ENCODE assay signal across 8 cellular contexts in genomic region chr1:235080258-235080657, GRCh38. TPM values are rescaled to one million over a fixed set of nuclear protein-coding genes. Genes with fewer than 3 reads are reported as not detected.
DNase-seq lines count a peak whose midpoint lies in the region; ATAC-seq, FAIRE-seq and TF ChIP-seq lines count a peak whose summit lies in the region.
"Not testable (repeated sequence)": the region's sequence is repeated elsewhere in the genome, so short reads cannot be mapped to it uniquely, and the experiment has no call there.

No MANE protein-coding gene starts in this region.

- not testable (repeated sequence) for H4K20me1 ChIP-seq in PC-9 (ENCODE audit: insufficient read depth)

- H3K4me1 Mint-ChIP-seq in CD14-positive monocyte = peaks cover 25% of the 10 kb centered on the region
- H3K4me1 Mint-ChIP-seq in activated naive CD4-positive, alpha-beta T cell treated with anti-CD3 and anti-CD28 coated beads, Interleukin-2, amount 50 U/mL, for 24 hours = peaks cover 22% of the 10 kb centered on the region

- H3K27ac ChIP-seq in PC-9 (peak overlapping the region; percentile 100), epithelial cell of prostate (peak overlapping the region; percentile 87), left lung (peak overlapping the region; percentile 40 to 43), neutrophil (peak overlapping the region; percentile 69), small intestine (ENCODE audit: low read depth in 1 of 2, low read length in 1 of 2) (peak overlapping the region; percentile 92 to 94), uterus (peak overlapping the region; percentile 39 to 60)

- not testable (repeated sequence) for TF ChIP-seq POLR2A in uterus (IDR thresholded peaks at IDR 0.05)

- not testable (repeated sequence) for H3K9me3 ChIP-seq in PC-9 (ENCODE audit: insufficient read depth, low read depth); left lung; neutrophil; small intestine (ENCODE audit: control insufficient read depth, low read depth); uterus

- H3K4me3 Mint-ChIP-seq in CD14-positive monocyte = peak overlapping the region; percentile 30 to 35
- not testable (repeated sequence) for H3K4me3 Mint-ChIP-seq in activated naive CD4-positive, alpha-beta T cell treated with anti-CD3 and anti-CD28 coated beads, Interleukin-2, amount 50 U/mL, for 24 hours

- not testable (repeated sequence) for FAIRE-seq in small intestine (lab: Jason Lieb, UNC)

- not testable (repeated sequence) for H2AFZ ChIP-seq in PC-9

- POLR2A ChIA-PET in PC-9 (lab: Charles Lee; ENCODE audit: unreplicated experiment) = interaction anchor here (0.5 kb wide), 1 partner anchor 836 kb away, joined by 7 read pairs; no protein-coding TSS in a partner anchor

- ATAC-seq in left lung = not testable (repeated sequence)

- not testable (repeated sequence) for BruUV-seq in PC-9 (replicated peaks; lab: Mats Ljungman, UMichigan)

- CTCF ChIA-PET in PC-9 (lab: Charles Lee) = interaction anchor here (0.6 to 1.4 kb wide), 2 partner anchors 581 to 585 kb away, joined by 3 read pairs; no protein-coding TSS in a partner anchor

- 44 to 73% (median 64%) methylated on average over 5 of the region's 5 CpGs for WGBS in small intestine, 3 donors

- not testable (repeated sequence) for H3K9me3 Mint-ChIP-seq in CD14-positive monocyte; activated naive CD4-positive, alpha-beta T cell treated with anti-CD3 and anti-CD28 coated beads, Interleukin-2, amount 50 U/mL, for 24 hours

- not testable (repeated sequence) for H3K27me3 ChIP-seq in PC-9 (ENCODE audit: insufficient read depth, low read depth); left lung; neutrophil; small intestine (ENCODE audit: control insufficient read depth in 2 of 2, insufficient read depth in 2 of 2, low read length in 2 of 2); uterus

- H3K4me1 ChIP-seq in PC-9 (replicated peaks; ENCODE audit: insufficient read depth) (peaks cover 86% of the 10 kb centered on the region), left lung (peaks cover 33 to 90% of the 10 kb centered on the region in 2 donors), neutrophil (ENCODE audit: control insufficient read depth in 1 of 2, insufficient read depth in 1 of 2, low read depth in 1 of 2, low read length in 1 of 2) (peaks cover 73 to 82% of the 10 kb centered on the region in 2 experiments), uterus (peaks cover 13 to 14% of the 10 kb centered on the region in 2 donors)
- not testable (repeated sequence) for H3K4me1 ChIP-seq in small intestine (ENCODE audit: control insufficient read depth in 2 of 2, insufficient read depth in 1 of 2, low read depth in 1 of 2, low read length in 1 of 2)

- intact Hi-C loops in CD14-positive monocyte (cut with micrococcal nuclease) (loop anchor here (5.0 kb wide), 2 partner anchors 68 to 478 kb away; no protein-coding TSS in a partner anchor), PC-9 (cut with micrococcal nuclease; ENCODE audit: unreplicated experiment) (loop anchor here (5.0 kb wide), 1 partner anchor 968 kb away; no protein-coding TSS in a partner anchor), left lung (cut with DNase I) (loop anchor here (5.0 to 10.0 kb wide), 3 partner anchors 468 to 588 kb away; partner anchors contain the start of gene IRF2BP2 (in 1 of the 2))
- intact Hi-C loops in uterus (cut with DNase I; ENCODE audit: low total_unique reads) = not testable (repeated sequence)

- H3F3A ChIP-seq in PC-9 (ENCODE audit: insufficient read depth, low read depth) = peaks cover 78% of the 10 kb centered on the region

- peak overlapping the region in 3 of 7 donors; percentile 52 to 87 (median 87) for H3K27ac Mint-ChIP-seq in CD14-positive monocyte
- H3K27ac Mint-ChIP-seq in activated naive CD4-positive, alpha-beta T cell treated with anti-CD3 and anti-CD28 coated beads, Interleukin-2, amount 50 U/mL, for 24 hours = peak overlapping the region; percentile 85

- not testable (repeated sequence) for H3K27me3 Mint-ChIP-seq in CD14-positive monocyte (ENCODE audit: low read depth in 3 of 3); activated naive CD4-positive, alpha-beta T cell treated with anti-CD3 and anti-CD28 coated beads, Interleukin-2, amount 50 U/mL, for 24 hours

- not testable (repeated sequence) for H3K36me3 ChIP-seq in PC-9 (ENCODE audit: low read depth); left lung; neutrophil; small intestine (ENCODE audit: control insufficient read depth in 2 of 2, insufficient read depth in 2 of 2, low read length in 2 of 2); uterus

- not testable (repeated sequence) for H3K9me2 ChIP-seq in PC-9 (ENCODE audit: insufficient read depth)

- peak overlapping the region; percentile 29; the same call in 1 of the 2 replicates for H3K4me3 ChIP-seq in PC-9
- H3K4me3 ChIP-seq in left lung; neutrophil (ENCODE audit: low read depth in 1 of 2, low read length in 1 of 2); small intestine (ENCODE audit: low read depth in 1 of 2, low read length in 2 of 2); uterus: not testable (repeated sequence)

- H3K79me2 ChIP-seq in PC-9 (ENCODE audit: low read depth) = not testable (repeated sequence)

- H3K36me3 Mint-ChIP-seq in CD14-positive monocyte = peaks cover 0 to 16% of the 10 kb centered on the region in 2 donors
- H3K36me3 Mint-ChIP-seq in activated naive CD4-positive, alpha-beta T cell treated with anti-CD3 and anti-CD28 coated beads, Interleukin-2, amount 50 U/mL, for 24 hours = not testable (repeated sequence)

- not testable (repeated sequence) for TF ChIP-seq CTCF in CD14-positive monocyte (IDR thresholded peaks at IDR 0.05); PC-9 (conservative IDR thresholded peaks at IDR 0.05); left lung (IDR thresholded peaks at IDR 0.05); neutrophil (IDR thresholded peaks at IDR 0.05); uterus (IDR thresholded peaks at IDR 0.05)

- not testable (repeated sequence) for DNase-seq in CD14-positive monocyte (ENCODE audit: low spot score); PC-9; epithelial cell of prostate (ENCODE audit: low read depth, low spot score); left lung; small intestine; uterus

- peak overlapping the region; percentile 71 for H3K4me2 ChIP-seq in PC-9

RNA-seq across cellular contexts. Expression of gene TOMM20, which starts 48.4 kb away (rescaled TPM):
- polyA plus RNA-seq in CD14-positive monocyte = 10 to 100 TPM; 31.5 to 34.8 TPM
- total RNA-seq in PC-9 (2021) = 165 and 187 TPM in 2 replicates
- 10 to 100 TPM; 71.6 to 89.4 TPM for total RNA-seq in left lung
- polyA plus RNA-seq in small intestine = 10 to 100 TPM; 44.1 to 91.6 (median 61.6) TPM
- 100 to 1,000 TPM in 2 of 4 donors, 10 to 100 TPM in 2; 72.9 to 149 (median 110) TPM for total RNA-seq in uterus

Comparison
In these comparisons a context has a peak if more than half of its experiments do, and no peak if none do; other contexts are left out.
1. H3K27ac ChIP-seq: peak in every context shown above with its lines; median percentile 100 in PC-9; 93 in small intestine; 87 in epithelial cell of prostate; 69 in neutrophil; 50 in uterus; 42 in left lung.